19 cellular contexts compared by ENCODE assay signal in the genomic region with DNA sequence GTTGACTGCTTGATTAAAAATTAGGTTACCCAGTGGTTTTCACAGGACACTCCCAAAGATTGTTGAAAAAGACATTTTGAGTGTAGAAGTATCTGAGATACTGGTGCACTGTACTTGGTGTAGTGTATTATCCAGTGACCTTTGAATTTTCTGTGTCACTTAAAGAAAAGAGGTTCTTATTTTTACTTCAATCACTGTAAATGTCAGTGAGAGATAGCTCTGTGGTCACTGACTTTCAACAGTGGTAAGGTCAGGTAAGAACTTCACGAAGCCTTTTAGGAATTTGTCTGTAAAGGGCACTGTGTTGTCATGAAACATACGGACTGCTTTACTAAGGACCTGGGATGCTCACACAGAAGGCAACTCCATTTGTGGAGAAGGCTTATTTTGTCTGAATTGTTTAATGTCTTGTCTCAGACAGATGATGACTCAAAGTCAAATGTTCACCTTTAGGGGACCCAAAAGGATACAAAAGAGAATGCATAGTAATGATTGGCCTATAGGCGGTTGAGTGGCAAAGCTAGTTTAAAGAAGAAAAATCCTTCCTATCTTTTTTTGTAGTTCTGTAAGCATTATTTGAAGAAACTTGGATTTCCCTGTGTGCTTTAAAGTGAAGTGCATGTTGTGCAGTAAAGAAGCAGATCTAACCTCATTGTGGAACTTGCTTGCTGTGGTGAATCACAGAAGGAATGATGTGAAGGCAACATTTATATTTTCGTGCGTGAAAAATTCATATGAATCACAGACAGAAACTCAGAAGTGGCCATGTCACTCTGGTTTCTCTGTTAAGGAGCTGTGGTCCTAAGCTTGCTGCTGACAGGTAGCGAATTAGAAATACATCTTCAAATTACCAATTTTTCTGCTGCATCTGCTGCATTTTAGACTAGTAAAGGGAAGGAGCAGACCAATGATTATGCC. TPM values are rescaled to one million over a fixed set of nuclear protein-coding genes. Genes with fewer than 3 reads are reported as not detected.
DNase-seq lines count a peak whose midpoint lies in the region; ATAC-seq and TF ChIP-seq lines count a peak whose summit lies in the region.
"Had no signal": no experiment of that assay in that cellular context is flagged by ENCODE, and none has a peak within 500 bp of the region (broad histone marks: within the 10 kb centered on the region; RNA-seq: fewer than 3 reads in every experiment).

No MANE protein-coding gene starts in this region.

- H3K9me3 ChIP-seq in CD4-positive, CD25-positive, alpha-beta regulatory T cell (ENCODE audit: control insufficient read depth in 2 of 2, low read length in 2 of 2): peaks cover 9 to 14% of the 10 kb centered on the region in 2 experiments
- H3K9me3 ChIP-seq in SJCRH30 (replicated peaks): peaks cover 2% of the 10 kb centered on the region
- H3K9me3 ChIP-seq in adrenal gland (replicated peaks in 1 of 3): no peaks in the 10 kb centered on the region
- H3K9me3 ChIP-seq: vagina had no signal

- H3K36me3 ChIP-seq in CD4-positive, CD25-positive, alpha-beta regulatory T cell (ENCODE audit: control insufficient read depth, insufficient read depth, low read length): peaks cover 2% of the 10 kb centered on the region
- H3K36me3 ChIP-seq in SJCRH30 (no peaks in the 10 kb centered on the region), adrenal gland (replicated peaks in 1 of 2) (no peaks in the 10 kb centered on the region)
- H3K36me3 ChIP-seq: vagina had no signal

- 60 to 70% (median 67%) methylated on average over 6 of the region's 6 CpGs for WGBS in adrenal gland, 4 donors

- no peak for DNase-seq in CD4-positive, CD25-positive, alpha-beta regulatory T cell
- DNase-seq in amniotic epithelial cell (ENCODE audit: low read depth) (peak; percentile 48), nephron progenitor cell (no peak), midbrain (lab: John Stamatoyannopoulos, UW) (no peak), SJCRH30 (no peak), adrenal gland (no peak)
- DNase-seq: activated CD4-positive, alpha-beta T cell treated with anti-CD3 and anti-CD28 coated beads for 48 hours; activated gamma-delta T cell; erythroblast; H9; heart left ventricle; NCI-H345; retina; stimulated activated CD4-positive, alpha-beta T cell treated with anti-CD3 and anti-CD28 coated beads, Interleukin-1b, Interleukin-23, amount 100 ng/mL, for 48 hours; stimulated activated CD8-positive, alpha-beta memory T cell treated with anti-CD3 and anti-CD28 coated beads, Interleukin-4, amount 100 ng/mL, for 48 hours; SW 1271 had no signal

- H3K9me3 Mint-ChIP-seq in CD4-positive, CD25-positive, alpha-beta regulatory T cell: peaks cover 0 to 10% (median 2%) of the 10 kb centered on the region in 7 donors
- peaks cover 17% of the 10 kb centered on the region for H3K9me3 Mint-ChIP-seq in nephron progenitor cell
- H3K9me3 Mint-ChIP-seq: H9 had no signal

- no peaks in the 10 kb centered on the region for H3K27me3 Mint-ChIP-seq in CD4-positive, CD25-positive, alpha-beta regulatory T cell
- H3K27me3 Mint-ChIP-seq in nephron progenitor cell (ENCODE audit: low read depth, poor library complexity): no peaks in the 10 kb centered on the region

- H3K4me3 ChIP-seq in CD4-positive, CD25-positive, alpha-beta regulatory T cell (ENCODE audit: low read depth, low read length): peak overlapping the region; percentile 57
- no peak overlapping the region for H3K4me3 ChIP-seq in SJCRH30
- no peak overlapping the region for H3K4me3 ChIP-seq in adrenal gland
- H3K4me3 ChIP-seq: heart left ventricle, K562, vagina had no signal

- no peak overlapping the region for H3K27ac ChIP-seq in CD4-positive, CD25-positive, alpha-beta regulatory T cell (ENCODE audit: insufficient read depth, low read length, poor library complexity, severe bottlenecking)
- H3K27ac ChIP-seq in SJCRH30 (no peak overlapping the region), adrenal gland (no peak overlapping the region)
- H3K27ac ChIP-seq: heart left ventricle, vagina had no signal

- intact Hi-C loops in adrenal gland (cut with DNase I): no loop called here

- ATAC-seq in CD4-positive, CD25-positive, alpha-beta regulatory T cell (ENCODE audit: low read depth in 2 of 2): peak in 1 of 2 donors; percentile 28
- ATAC-seq in GM21723 (IDR thresholded peaks at IDR 0.05; ENCODE audit: unreplicated experiment): peak; percentile 19
- ATAC-seq: heart left ventricle, K562 had no signal

- TF ChIP-seq CTCF in nephron progenitor cell (IDR thresholded peaks at IDR 0.05) (no peak), adrenal gland (IDR thresholded peaks at IDR 0.05) (no peak)

- peak overlapping the region in 1 of 4 donors; percentile 4 for H3K4me3 Mint-ChIP-seq in CD4-positive, CD25-positive, alpha-beta regulatory T cell
- H3K4me3 Mint-ChIP-seq in nephron progenitor cell: no peak overlapping the region
- H3K4me3 Mint-ChIP-seq: H9 had no signal

- peaks cover 16% of the 10 kb centered on the region for H3K36me3 Mint-ChIP-seq in CD4-positive, CD25-positive, alpha-beta regulatory T cell
- H3K36me3 Mint-ChIP-seq in nephron progenitor cell (ENCODE audit: low read depth): peaks cover 18% of the 10 kb centered on the region

- peak overlapping the region; percentile 6 to 39 (median 17) for H3K27ac Mint-ChIP-seq in CD4-positive, CD25-positive, alpha-beta regulatory T cell
- peak overlapping the region; percentile 16 for H3K27ac Mint-ChIP-seq in nephron progenitor cell
- H3K27ac Mint-ChIP-seq: H9 had no signal

- no peaks in the 10 kb centered on the region for H3K27me3 ChIP-seq in CD4-positive, CD25-positive, alpha-beta regulatory T cell (ENCODE audit: control insufficient read depth, insufficient read depth, low read length)
- H3K27me3 ChIP-seq in SJCRH30: no peaks in the 10 kb centered on the region
- H3K27me3 ChIP-seq in adrenal gland: no peaks in the 10 kb centered on the region
- H3K27me3 ChIP-seq: heart left ventricle, vagina had no signal

- H3K4me1 Mint-ChIP-seq in CD4-positive, CD25-positive, alpha-beta regulatory T cell: peaks cover 38 to 67% (median 53%) of the 10 kb centered on the region in 4 donors
- H3K4me1 Mint-ChIP-seq in nephron progenitor cell: peaks cover 17% of the 10 kb centered on the region

- no peak for TF ChIP-seq POLR2A in adrenal gland (IDR thresholded peaks at IDR 0.05)

- peaks cover 28% of the 10 kb centered on the region for H3K4me1 ChIP-seq in CD4-positive, CD25-positive, alpha-beta regulatory T cell (ENCODE audit: control insufficient read depth, insufficient read depth, low read length, poor library complexity, severe bottlenecking)
- H3K4me1 ChIP-seq in SJCRH30 (no peaks in the 10 kb centered on the region), adrenal gland (replicated peaks in 1 of 2) (peaks cover 18 to 56% of the 10 kb centered on the region in 2 donors)

RNA-seq across cellular contexts. Expression of gene ZFAND3, which starts 47.3 kb away (rescaled TPM):
- total RNA-seq in CD4-positive, CD25-positive, alpha-beta regulatory T cell: 60.0 TPM
- polyA plus RNA-seq in CD4-positive, CD25-positive, alpha-beta regulatory T cell: 1 to 10 TPM; 3.5 to 5.4 (median 4.9) TPM
- total RNA-seq in SJCRH30 (2014; rRNA removed; shearing (Covaris generic)): 26.2 and 28.7 TPM in 2 replicates
- total RNA-seq in adrenal gland: 100 to 1,000 TPM in 1 of 8 donors, 10 to 100 TPM in 7; 21.4 to 127 (median 62.2) TPM
- 100 to 1,000 TPM in 1 of 3 donors, 10 to 100 TPM in 2; 21.6 to 163 (median 28.4) TPM for polyA plus RNA-seq in adrenal gland
